ENCODE assay signal across 25 cellular contexts in the genomic region with DNA sequence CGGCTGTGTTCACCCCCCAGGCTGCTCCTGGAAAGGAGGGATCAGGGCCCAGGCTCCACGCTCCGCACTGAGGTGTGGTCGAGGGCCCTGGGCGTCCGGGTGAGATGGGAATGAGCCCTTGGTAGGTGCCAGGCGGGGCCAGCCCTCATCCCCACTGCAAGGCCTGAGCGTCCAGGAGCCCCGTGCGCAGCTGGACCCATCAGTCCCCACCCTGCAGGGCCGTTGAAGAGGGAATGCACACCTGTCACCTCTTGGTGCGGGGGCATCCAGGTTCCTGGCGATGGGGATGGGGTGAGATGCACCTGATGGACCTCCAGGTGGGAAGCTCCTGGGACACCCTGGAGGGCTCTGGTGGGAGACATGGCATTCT.
DNase-seq lines count a peak whose midpoint lies in the region; ATAC-seq, FAIRE-seq and TF ChIP-seq lines count a peak whose summit lies in the region.
"Had no signal": no experiment of that assay in that cellular context is flagged by ENCODE, and none has a peak within 500 bp of the region (broad histone marks: within the 10 kb centered on the region; RNA-seq: fewer than 3 reads in every experiment).

No MANE protein-coding gene starts in this region.

- no peak overlapping the region for H3K27ac ChIP-seq in Peyer's patch
- H3K27ac ChIP-seq in kidney (ENCODE audit: low read depth in 2 of 2, low read length in 2 of 2): no peak overlapping the region
- H3K27ac ChIP-seq in sigmoid colon: no peak overlapping the region
- H3K27ac ChIP-seq: hepatocyte, KMS-11, SJCRH30, thoracic aorta had no signal

- no peaks in the 10 kb centered on the region for H3K4me1 Mint-ChIP-seq in activated CD4-positive, alpha-beta memory T cell treated with anti-CD3 and anti-CD28 coated beads for 36 hours (ENCODE audit: low read depth)
- H3K4me1 Mint-ChIP-seq in activated CD4-positive, alpha-beta memory T cell treated with anti-CD3 and anti-CD28 coated beads, Interleukin-2, amount 10 ng/mL, durations not matched to agents 7 days and 5 days: no peaks in the 10 kb centered on the region
- H3K4me1 Mint-ChIP-seq: activated CD4-positive, alpha-beta T cell treated with anti-CD3 and anti-CD28 coated beads for 36 hours; central memory CD8-positive, alpha-beta T cell had no signal

- intact Hi-C loops in activated CD4-positive, alpha-beta memory T cell treated with anti-CD3 and anti-CD28 coated beads for 36 hours (cut with micrococcal nuclease): no loop called here
- intact Hi-C loops in kidney (cut with DNase I) (no loop called here), sigmoid colon (cut with DNase I) (no loop called here)

- POLR2A ChIA-PET in activated CD4-positive, alpha-beta memory T cell treated with anti-CD3 and anti-CD28 coated beads for 36 hours (lab: Charles Lee): no interaction called here
- POLR2A ChIA-PET in activated CD4-positive, alpha-beta memory T cell treated with anti-CD3 and anti-CD28 coated beads, Interleukin-2, amount 10 ng/mL, durations not matched to agents 7 days and 5 days (lab: Charles Lee): no interaction called here

- H3K4me3 ChIP-seq in Peyer's patch (no peak overlapping the region), kidney (ENCODE audit: low read length in 2 of 2) (no peak overlapping the region), sigmoid colon (no peak overlapping the region)
- H3K4me3 ChIP-seq: hepatocyte, SJCRH30, thoracic aorta had no signal

- no peak overlapping the region for H3K27ac Mint-ChIP-seq in activated CD4-positive, alpha-beta memory T cell treated with anti-CD3 and anti-CD28 coated beads for 36 hours
- H3K27ac Mint-ChIP-seq in activated CD4-positive, alpha-beta memory T cell treated with anti-CD3 and anti-CD28 coated beads, Interleukin-2, amount 10 ng/mL, durations not matched to agents 7 days and 5 days: no peak overlapping the region
- H3K27ac Mint-ChIP-seq: activated CD4-positive, alpha-beta T cell treated with anti-CD3 and anti-CD28 coated beads for 36 hours; endodermal cell; T-helper 2 cell treated with Interferon-gamma antibody and Interleukin-4, amounts not matched to agents 5 μg/mL and 100 μg/mL, for 36 hours had no signal

- H3K9me3 Mint-ChIP-seq in activated CD4-positive, alpha-beta memory T cell treated with anti-CD3 and anti-CD28 coated beads for 36 hours: no peaks in the 10 kb centered on the region
- no peaks in the 10 kb centered on the region for H3K9me3 Mint-ChIP-seq in activated CD4-positive, alpha-beta memory T cell treated with anti-CD3 and anti-CD28 coated beads, Interleukin-2, amount 10 ng/mL, durations not matched to agents 7 days and 5 days
- H3K9me3 Mint-ChIP-seq: central memory CD8-positive, alpha-beta T cell; endodermal cell; T-helper 2 cell treated with Interferon-gamma antibody and Interleukin-4, amounts not matched to agents 5 μg/mL and 100 μg/mL, for 36 hours had no signal

- FAIRE-seq in kidney (lab: Jason Lieb, UNC): no peak
- FAIRE-seq: A204.1, GM18507, keratinocyte, small intestine had no signal

- WGBS in sigmoid colon, 2 donors: 89 to 93% methylated on average over 13 of the region's 13 CpGs

- no peak for TF ChIP-seq EP300 in sigmoid colon (IDR thresholded peaks at IDR 0.05)

- H3K36me3 ChIP-seq in Peyer's patch: no peaks in the 10 kb centered on the region
- H3K36me3 ChIP-seq in kidney (ENCODE audit: control insufficient read depth in 1 of 2, insufficient read depth in 2 of 2, low read length in 2 of 2): no peaks in the 10 kb centered on the region
- H3K36me3 ChIP-seq in sigmoid colon: no peaks in the 10 kb centered on the region
- H3K36me3 ChIP-seq: SJCRH30, thoracic aorta had no signal

- no peak for TF ChIP-seq POLR2A in Peyer's patch (IDR thresholded peaks at IDR 0.05)
- no peak for TF ChIP-seq POLR2A in sigmoid colon (IDR thresholded peaks at IDR 0.05)

- no peak overlapping the region for H3K9ac ChIP-seq in kidney (ENCODE audit: low read length in 2 of 2)
- H3K9ac ChIP-seq: KMS-11 had no signal

- H3K9me3 ChIP-seq in Peyer's patch (no peaks in the 10 kb centered on the region), kidney (ENCODE audit: control insufficient read depth in 1 of 2, low read length in 2 of 2) (no peaks in the 10 kb centered on the region), sigmoid colon (no peaks in the 10 kb centered on the region)
- H3K9me3 ChIP-seq: SJCRH30, thoracic aorta had no signal

- H3K36me3 Mint-ChIP-seq in activated CD4-positive, alpha-beta memory T cell treated with anti-CD3 and anti-CD28 coated beads for 36 hours: no peaks in the 10 kb centered on the region
- H3K36me3 Mint-ChIP-seq in activated CD4-positive, alpha-beta memory T cell treated with anti-CD3 and anti-CD28 coated beads, Interleukin-2, amount 10 ng/mL, durations not matched to agents 7 days and 5 days (ENCODE audit: low read depth): no peaks in the 10 kb centered on the region

- TF ChIP-seq CTCF in Peyer's patch (IDR thresholded peaks at IDR 0.05): no peak
- no peak for TF ChIP-seq CTCF in kidney (IDR thresholded peaks at IDR 0.05; ENCODE audit: borderline replicate concordance, extremely low read depth, insufficient read depth)
- TF ChIP-seq CTCF in sigmoid colon (IDR thresholded peaks at IDR 0.05): no peak

- H3K4me3 Mint-ChIP-seq in activated CD4-positive, alpha-beta memory T cell treated with anti-CD3 and anti-CD28 coated beads for 36 hours: no peak overlapping the region
- H3K4me3 Mint-ChIP-seq in activated CD4-positive, alpha-beta memory T cell treated with anti-CD3 and anti-CD28 coated beads, Interleukin-2, amount 10 ng/mL, durations not matched to agents 7 days and 5 days: no peak overlapping the region
- H3K4me3 Mint-ChIP-seq: activated CD4-positive, alpha-beta T cell treated with anti-CD3 and anti-CD28 coated beads for 36 hours; central memory CD8-positive, alpha-beta T cell; endodermal cell; T-helper 2 cell treated with Interferon-gamma antibody and Interleukin-4, amounts not matched to agents 5 μg/mL and 100 μg/mL, for 36 hours had no signal

- H3K27me3 Mint-ChIP-seq in activated CD4-positive, alpha-beta memory T cell treated with anti-CD3 and anti-CD28 coated beads for 36 hours: no peaks in the 10 kb centered on the region
- H3K27me3 Mint-ChIP-seq in activated CD4-positive, alpha-beta memory T cell treated with anti-CD3 and anti-CD28 coated beads, Interleukin-2, amount 10 ng/mL, durations not matched to agents 7 days and 5 days: no peaks in the 10 kb centered on the region
- H3K27me3 Mint-ChIP-seq: activated CD4-positive, alpha-beta T cell treated with anti-CD3 and anti-CD28 coated beads for 36 hours; central memory CD8-positive, alpha-beta T cell had no signal

- H3K4me1 ChIP-seq in Peyer's patch (no peaks in the 10 kb centered on the region), kidney (ENCODE audit: control insufficient read depth in 1 of 2, insufficient read depth in 1 of 2, low read depth in 1 of 2, low read length in 2 of 2) (peaks cover 0 to 8% of the 10 kb centered on the region in 2 donors), sigmoid colon (no peaks in the 10 kb centered on the region)
- H3K4me1 ChIP-seq: SJCRH30 had no signal

- ATAC-seq in HG02759 (IDR thresholded peaks at IDR 0.05; ENCODE audit: unreplicated experiment): no peak
- ATAC-seq: activated CD4-positive, alpha-beta T cell treated with anti-CD3 and anti-CD28 coated beads for 36 hours had no signal

- H3K27me3 ChIP-seq in Peyer's patch: no peaks in the 10 kb centered on the region
- no peaks in the 10 kb centered on the region for H3K27me3 ChIP-seq in sigmoid colon
- H3K27me3 ChIP-seq: hepatocyte had no signal

- CTCF ChIA-PET in activated CD4-positive, alpha-beta memory T cell treated with anti-CD3 and anti-CD28 coated beads for 36 hours (lab: Charles Lee): no interaction called here
- CTCF ChIA-PET in activated CD4-positive, alpha-beta memory T cell treated with anti-CD3 and anti-CD28 coated beads, Interleukin-2, amount 10 ng/mL, durations not matched to agents 7 days and 5 days (lab: Charles Lee): no interaction called here

- peak; percentile 4 for DNase-seq in activated CD4-positive, alpha-beta memory T cell treated with anti-CD3 and anti-CD28 coated beads for 36 hours
- no peak for DNase-seq in activated CD4-positive, alpha-beta memory T cell treated with anti-CD3 and anti-CD28 coated beads, Interleukin-2, amount 10 ng/mL, durations not matched to agents 7 days and 5 days
- peak; percentile 9 to 41 (median 39) for DNase-seq in Peyer's patch
- DNase-seq in kidney: peak; percentile 43
- DNase-seq in sigmoid colon: peak; percentile 57
- DNase-seq in effector CD4-positive, alpha-beta T cell: no peak
- DNase-seq in NOMO-1 (lab: John Stamatoyannopoulos, UW; ENCODE audit: unreplicated experiment in 2 of 2): no peak
- DNase-seq: activated CD4-positive, alpha-beta T cell treated with anti-CD3 and anti-CD28 coated beads for 36 hours; amniotic stem cell; DMS53; NCI-H2029 treated with DMSO at 0.1 percent for 48 hours; NCI-H510A treated with DMSO at 0.1 percent for 48 hours; nucleus accumbens; small intestine had no signal

Comparison
In these comparisons a context has a peak if more than half of its experiments do, and no peak if none do; other contexts are left out.
1. DNase-seq: peak in activated CD4-positive, alpha-beta memory T cell treated with anti-CD3 and anti-CD28 coated beads for 36 hours (single experiment), Peyer's patch (3 of 3), kidney (single experiment) and sigmoid colon (single experiment); none in activated CD4-positive, alpha-beta memory T cell treated with anti-CD3 and anti-CD28 coated beads, Interleukin-2, amount 10 ng/mL, durations not matched to agents 7 days and 5 days (single experiment), effector CD4-positive, alpha-beta T cell (single experiment) and NOMO-1 (0 of 2).